Comparison of ENCODE assay signal across 17 cellular contexts in the genomic region with DNA sequence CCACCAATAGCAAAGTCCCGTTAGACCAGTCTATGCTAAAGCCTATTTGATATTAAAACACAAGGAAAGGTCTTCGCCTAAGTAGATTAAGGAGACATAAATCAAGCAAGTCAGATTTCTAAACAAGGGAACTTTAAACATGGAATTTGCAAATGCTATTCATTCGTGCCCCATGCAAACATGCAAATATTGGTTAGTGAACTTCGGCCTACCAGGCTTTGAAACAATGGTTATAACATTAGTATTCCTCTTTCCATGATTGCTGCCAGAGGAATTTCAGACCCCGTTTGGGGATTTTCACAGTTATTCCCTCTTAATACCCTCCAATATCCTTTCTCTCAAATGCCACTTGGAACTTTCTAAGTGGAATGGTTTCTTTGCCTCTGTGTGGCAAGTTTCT. TPM values are rescaled to one million over a fixed set of nuclear protein-coding genes. Genes with fewer than 3 reads are reported as not detected.
DNase-seq lines count a peak whose midpoint lies in the region; ATAC-seq and TF ChIP-seq lines count a peak whose summit lies in the region.
"Had no signal": no experiment of that assay in that cellular context is flagged by ENCODE, and none has a peak within 500 bp of the region (broad histone marks: within the 10 kb centered on the region; RNA-seq: fewer than 3 reads in every experiment).

No MANE protein-coding gene starts in this region.

- H3K9ac ChIP-seq in liver (ENCODE audit: low read depth in 1 of 2, low read length in 2 of 2): no peak overlapping the region

- no peak overlapping the region for H3K4me3 ChIP-seq in liver (ENCODE audit: low read depth in 1 of 3, low read length in 3 of 3)
- H3K4me3 ChIP-seq: GM23338 had no signal

- ATAC-seq in HG03135 (IDR thresholded peaks at IDR 0.05; ENCODE audit: unreplicated experiment) (no peak), HG03045 (IDR thresholded peaks at IDR 0.05; ENCODE audit: unreplicated experiment) (no peak)
- ATAC-seq: GM23338, HCT116 had no signal

- peaks cover 1 to 13% (median 7%) of the 10 kb centered on the region in 4 donors for H3K4me1 ChIP-seq in liver (ENCODE audit: control insufficient read depth in 4 of 4, insufficient read depth in 4 of 4, low read length in 3 of 4)

- H3K9me3 ChIP-seq in liver (ENCODE audit: control insufficient read depth in 4 of 4, low read length in 3 of 4): no peaks in the 10 kb centered on the region

- TF ChIP-seq RAD21 in liver (IDR thresholded peaks at IDR 0.05): peak in 1 of 2 donors; percentile 7

- no peaks in the 10 kb centered on the region for H3K36me3 ChIP-seq in liver (ENCODE audit: control insufficient read depth in 4 of 4, insufficient read depth in 3 of 4, low read depth in 1 of 4, low read length in 3 of 4)

- no peak overlapping the region for H3K27ac ChIP-seq in liver (ENCODE audit: low read depth in 1 of 2, low read length in 2 of 2)

- no peak for TF ChIP-seq CTCF in liver (IDR thresholded peaks at IDR 0.05; ENCODE audit: low read depth, low read length, missing input control)

- WGBS in liver: 65% methylated on average over 5 of the region's 5 CpGs

- DNase-seq in NCI-H526 (lab: John Stamatoyannopoulos, UW) (peak; percentile 76 to 86), NCI-H82 treated with DMSO at 0.1 percent for 48 hours (lab: John Stamatoyannopoulos, UW; ENCODE audit: unreplicated experiment) (peak; percentile 85), iPS-NIHi11 (ENCODE audit: low spot score) (no peak)
- DNase-seq: C1 segment of cervical spinal cord; Calu3; CD4-positive, alpha-beta memory T cell; COR-L47; DMS 273 treated with DMSO at 0.1 percent for 48 hours; DMS79; EL; GDM1; H9 had no signal

- no peaks in the 10 kb centered on the region for H3K27me3 ChIP-seq in liver (ENCODE audit: control insufficient read depth in 4 of 4, insufficient read depth in 4 of 4, low read length in 3 of 4)

TF ChIP-seq in liver, 16 proteins besides CTCF, POLR2A, EP300 and RAD21:
- TF ChIP-seq HNF4G (IDR thresholded peaks at IDR 0.05) (no peak), SP1 (IDR thresholded peaks at IDR 0.05) (peak; percentile 83), JUND (IDR thresholded peaks at IDR 0.05) (no peak), GABPA (IDR thresholded peaks at IDR 0.05 in 1 of 2, conservative IDR thresholded peaks at IDR 0.05 in 1 of 2) (no peak), HNF4A (conservative IDR thresholded peaks at IDR 0.05) (peak; percentile 35 to 47), YY1 (IDR thresholded peaks at IDR 0.05) (peak; percentile 49), EGR1 (IDR thresholded peaks at IDR 0.05; ENCODE audit: low read depth in 2 of 2) (no peak), TAF1 (conservative IDR thresholded peaks at IDR 0.05) (no peak), NR2F2 (IDR thresholded peaks at IDR 0.05) (no peak), RXRA (IDR thresholded peaks at IDR 0.05) (peak in 1 of 2 donors; percentile 50)
- TF ChIP-seq, protein P1, sequence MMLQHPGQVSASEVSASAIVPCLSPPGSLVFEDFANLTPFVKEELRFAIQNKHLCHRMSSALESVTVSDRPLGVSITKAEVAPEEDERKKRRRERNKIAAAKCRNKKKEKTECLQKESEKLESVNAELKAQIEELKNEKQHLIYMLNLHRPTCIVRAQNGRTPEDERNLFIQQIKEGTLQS (IDR thresholded peaks at IDR 0.05): no peak

RNA-seq across cellular contexts. Expression of gene ZNF280D, which starts 36.9 kb away (rescaled TPM):
- total RNA-seq in liver: 10 to 100 TPM; 22.9 to 32.6 TPM
- 10 to 100 TPM in 1 of 2 donors, 1 to 10 TPM in 1; 5.2 to 14.9 TPM for polyA plus RNA-seq in liver
